ENCODE assay signal across 1 cellular context in the genomic region with DNA sequence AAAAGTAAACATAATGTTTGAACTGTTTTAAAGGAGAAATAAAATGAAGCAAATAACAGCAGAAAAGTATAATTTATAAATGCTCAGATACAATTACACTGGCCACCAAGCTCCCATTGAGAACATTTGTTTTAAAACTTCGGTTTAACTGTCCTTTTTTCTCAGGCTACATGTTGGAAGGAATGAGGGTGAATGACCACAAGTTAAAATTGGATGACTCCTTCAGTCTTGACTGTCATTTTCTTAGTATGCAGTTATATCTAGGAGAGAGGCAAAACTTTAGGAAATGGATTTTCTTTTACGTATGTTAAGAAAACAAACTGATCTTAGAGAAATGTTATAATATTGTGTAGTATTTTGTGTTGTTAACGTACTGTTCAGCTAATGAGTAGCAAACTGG.
TF ChIP-seq lines count a peak whose summit lies in the region.

No MANE protein-coding gene starts in this region.

TF ChIP-seq in SK-N-SH, 30 proteins besides CTCF, POLR2A, EP300 and RAD21:
- TF ChIP-seq, protein P1, sequence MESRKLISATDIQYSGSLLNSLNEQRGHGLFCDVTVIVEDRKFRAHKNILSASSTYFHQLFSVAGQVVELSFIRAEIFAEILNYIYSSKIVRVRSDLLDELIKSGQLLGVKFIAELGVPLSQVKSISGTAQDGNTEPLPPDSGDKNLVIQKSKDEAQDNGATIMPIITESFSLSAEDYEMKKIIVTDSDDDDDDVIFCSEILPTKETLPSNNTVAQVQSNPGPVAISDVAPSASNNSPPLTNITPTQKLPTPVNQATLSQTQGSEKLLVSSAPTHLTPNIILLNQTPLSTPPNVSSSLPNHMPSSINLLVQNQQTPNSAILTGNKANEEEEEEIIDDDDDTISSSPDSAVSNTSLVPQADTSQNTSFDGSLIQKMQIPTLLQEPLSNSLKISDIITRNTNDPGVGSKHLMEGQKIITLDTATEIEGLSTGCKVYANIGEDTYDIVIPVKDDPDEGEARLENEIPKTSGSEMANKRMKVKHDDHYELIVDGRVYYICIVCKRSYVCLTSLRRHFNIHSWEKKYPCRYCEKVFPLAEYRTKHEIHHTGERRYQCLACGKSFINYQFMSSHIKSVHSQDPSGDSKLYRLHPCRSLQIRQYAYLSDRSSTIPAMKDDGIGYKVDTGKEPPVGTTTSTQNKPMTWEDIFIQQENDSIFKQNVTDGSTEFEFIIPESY (IDR thresholded peaks at IDR 0.05; ENCODE audit: borderline replicate concordance, low read depth) = no peak
- TF ChIP-seq, protein P2, sequence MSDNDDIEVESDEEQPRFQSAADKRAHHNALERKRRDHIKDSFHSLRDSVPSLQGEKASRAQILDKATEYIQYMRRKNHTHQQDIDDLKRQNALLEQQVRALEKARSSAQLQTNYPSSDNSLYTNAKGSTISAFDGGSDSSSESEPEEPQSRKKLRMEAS (IDR thresholded peaks at IDR 0.05; ENCODE audit: low read depth) = no peak
- TF ChIP-seq EZH2phosphoT487 (IDR thresholded peaks at IDR 0.05; ENCODE audit: borderline replicate concordance, low read depth) (no peak), FOSL2 (IDR thresholded peaks at IDR 0.05; ENCODE audit: borderline replicate concordance, low read depth) (no peak), CHD2 (IDR thresholded peaks at IDR 0.05; ENCODE audit: low read length, partially characterized antibody) (no peak), SIN3A (IDR thresholded peaks at IDR 0.05; ENCODE audit: borderline replicate concordance, low read depth, low read length) (no peak), RCOR1 (IDR thresholded peaks at IDR 0.05; ENCODE audit: low read length) (no peak), TCF12 (IDR thresholded peaks at IDR 0.05) (no peak), MEF2A (IDR thresholded peaks at IDR 0.05; ENCODE audit: borderline replicate concordance, low read depth) (no peak), GATA2 (CRISPR knock-in tag; IDR thresholded peaks at IDR 0.05) (no peak), TAF1 (IDR thresholded peaks at IDR 0.05; ENCODE audit: borderline replicate concordance, low read depth, low read length) (no peak), RFX5 (IDR thresholded peaks at IDR 0.05; ENCODE audit: low read length) (no peak), NRF1 (IDR thresholded peaks at IDR 0.05; ENCODE audit: low read depth, low read length) (no peak)
- TF ChIP-seq, protein P3, sequence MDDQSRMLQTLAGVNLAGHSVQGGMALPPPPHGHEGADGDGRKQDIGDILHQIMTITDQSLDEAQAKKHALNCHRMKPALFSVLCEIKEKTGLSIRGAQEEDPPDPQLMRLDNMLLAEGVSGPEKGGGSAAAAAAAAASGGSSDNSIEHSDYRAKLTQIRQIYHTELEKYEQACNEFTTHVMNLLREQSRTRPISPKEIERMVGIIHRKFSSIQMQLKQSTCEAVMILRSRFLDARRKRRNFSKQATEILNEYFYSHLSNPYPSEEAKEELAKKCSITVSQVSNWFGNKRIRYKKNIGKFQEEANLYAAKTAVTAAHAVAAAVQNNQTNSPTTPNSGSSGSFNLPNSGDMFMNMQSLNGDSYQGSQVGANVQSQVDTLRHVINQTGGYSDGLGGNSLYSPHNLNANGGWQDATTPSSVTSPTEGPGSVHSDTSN (IDR thresholded peaks at IDR 0.05) = no peak
- TF ChIP-seq, protein P4, sequence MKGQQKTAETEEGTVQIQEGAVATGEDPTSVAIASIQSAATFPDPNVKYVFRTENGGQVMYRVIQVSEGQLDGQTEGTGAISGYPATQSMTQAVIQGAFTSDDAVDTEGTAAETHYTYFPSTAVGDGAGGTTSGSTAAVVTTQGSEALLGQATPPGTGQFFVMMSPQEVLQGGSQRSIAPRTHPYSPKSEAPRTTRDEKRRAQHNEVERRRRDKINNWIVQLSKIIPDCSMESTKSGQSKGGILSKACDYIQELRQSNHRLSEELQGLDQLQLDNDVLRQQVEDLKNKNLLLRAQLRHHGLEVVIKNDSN (IDR thresholded peaks at IDR 0.05; ENCODE audit: borderline replicate concordance, low read depth) = no peak
- TF ChIP-seq, protein P5, sequence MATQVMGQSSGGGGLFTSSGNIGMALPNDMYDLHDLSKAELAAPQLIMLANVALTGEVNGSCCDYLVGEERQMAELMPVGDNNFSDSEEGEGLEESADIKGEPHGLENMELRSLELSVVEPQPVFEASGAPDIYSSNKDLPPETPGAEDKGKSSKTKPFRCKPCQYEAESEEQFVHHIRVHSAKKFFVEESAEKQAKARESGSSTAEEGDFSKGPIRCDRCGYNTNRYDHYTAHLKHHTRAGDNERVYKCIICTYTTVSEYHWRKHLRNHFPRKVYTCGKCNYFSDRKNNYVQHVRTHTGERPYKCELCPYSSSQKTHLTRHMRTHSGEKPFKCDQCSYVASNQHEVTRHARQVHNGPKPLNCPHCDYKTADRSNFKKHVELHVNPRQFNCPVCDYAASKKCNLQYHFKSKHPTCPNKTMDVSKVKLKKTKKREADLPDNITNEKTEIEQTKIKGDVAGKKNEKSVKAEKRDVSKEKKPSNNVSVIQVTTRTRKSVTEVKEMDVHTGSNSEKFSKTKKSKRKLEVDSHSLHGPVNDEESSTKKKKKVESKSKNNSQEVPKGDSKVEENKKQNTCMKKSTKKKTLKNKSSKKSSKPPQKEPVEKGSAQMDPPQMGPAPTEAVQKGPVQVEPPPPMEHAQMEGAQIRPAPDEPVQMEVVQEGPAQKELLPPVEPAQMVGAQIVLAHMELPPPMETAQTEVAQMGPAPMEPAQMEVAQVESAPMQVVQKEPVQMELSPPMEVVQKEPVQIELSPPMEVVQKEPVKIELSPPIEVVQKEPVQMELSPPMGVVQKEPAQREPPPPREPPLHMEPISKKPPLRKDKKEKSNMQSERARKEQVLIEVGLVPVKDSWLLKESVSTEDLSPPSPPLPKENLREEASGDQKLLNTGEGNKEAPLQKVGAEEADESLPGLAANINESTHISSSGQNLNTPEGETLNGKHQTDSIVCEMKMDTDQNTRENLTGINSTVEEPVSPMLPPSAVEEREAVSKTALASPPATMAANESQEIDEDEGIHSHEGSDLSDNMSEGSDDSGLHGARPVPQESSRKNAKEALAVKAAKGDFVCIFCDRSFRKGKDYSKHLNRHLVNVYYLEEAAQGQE (IDR thresholded peaks at IDR 0.05; ENCODE audit: low read depth, low read length) = no peak
- TF ChIP-seq, protein P6, sequence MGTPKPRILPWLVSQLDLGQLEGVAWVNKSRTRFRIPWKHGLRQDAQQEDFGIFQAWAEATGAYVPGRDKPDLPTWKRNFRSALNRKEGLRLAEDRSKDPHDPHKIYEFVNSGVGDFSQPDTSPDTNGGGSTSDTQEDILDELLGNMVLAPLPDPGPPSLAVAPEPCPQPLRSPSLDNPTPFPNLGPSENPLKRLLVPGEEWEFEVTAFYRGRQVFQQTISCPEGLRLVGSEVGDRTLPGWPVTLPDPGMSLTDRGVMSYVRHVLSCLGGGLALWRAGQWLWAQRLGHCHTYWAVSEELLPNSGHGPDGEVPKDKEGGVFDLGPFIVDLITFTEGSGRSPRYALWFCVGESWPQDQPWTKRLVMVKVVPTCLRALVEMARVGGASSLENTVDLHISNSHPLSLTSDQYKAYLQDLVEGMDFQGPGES (IDR thresholded peaks at IDR 0.05; ENCODE audit: low read depth, low read length) = no peak
